In the genomic region with DNA sequence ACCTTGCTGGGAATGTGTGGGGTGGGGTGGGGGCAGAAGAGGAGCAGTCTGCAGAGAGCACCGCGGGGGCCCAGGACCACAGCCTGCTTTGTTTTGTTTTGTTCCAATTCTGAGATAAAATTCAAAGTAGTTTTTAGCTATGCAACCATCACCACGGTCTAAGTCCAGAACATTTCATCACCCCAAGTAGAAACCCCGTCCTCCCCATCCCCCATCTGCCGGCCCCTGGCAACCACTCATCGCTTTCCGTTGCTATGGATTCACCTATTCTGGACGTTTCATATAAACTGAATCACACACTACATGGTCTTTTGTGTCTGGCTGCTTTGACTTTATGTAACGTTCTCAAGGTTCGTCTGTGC, we compare ENCODE assay signal across 20 cellular contexts.
"Had no signal": no experiment of that assay in that cellular context is flagged by ENCODE, and none has a peak within 500 bp of the region (broad histone marks: within the 10 kb centered on the region; RNA-seq: fewer than 3 reads in every experiment).

No MANE protein-coding gene starts in this region.

- H3K9me3 Mint-ChIP-seq: activated naive CD8-positive, alpha-beta T cell treated with anti-CD3 and anti-CD28 coated beads for 36 hours; activated T-helper 1 cell treated with anti-CD3 and anti-CD28 coated beads, Interleukin-12 subunit alpha, Interleukin-12 subunit beta, Interleukin-2, Interleukin-4 antibody, amounts not matched to agents 30 ng/mL and 10 ng/mL and 1 ng/mL, durations not matched to agents 14 hours and 24 hours and 36 hours; central memory CD8-positive, alpha-beta T cell; naive B cell; stimulated activated memory B cell treated with anti-CD40 and anti-IgM and Interleukin-4, amounts not matched to agents 10 μg/mL and 1 μg/mL and 100 μg/mL, for 72 hours had no signal

- H3K36me3 Mint-ChIP-seq: activated naive CD8-positive, alpha-beta T cell treated with anti-CD3 and anti-CD28 coated beads for 36 hours; naive B cell had no signal

- H3K36me3 ChIP-seq: brain microvascular endothelial cell, neutrophil had no signal

- H3K4me3 Mint-ChIP-seq: activated naive CD8-positive, alpha-beta T cell treated with anti-CD3 and anti-CD28 coated beads for 36 hours; activated T-helper 1 cell treated with anti-CD3 and anti-CD28 coated beads, Interleukin-12 subunit alpha, Interleukin-12 subunit beta, Interleukin-2, Interleukin-4 antibody, amounts not matched to agents 30 ng/mL and 10 ng/mL and 1 ng/mL, durations not matched to agents 14 hours and 24 hours and 36 hours; central memory CD8-positive, alpha-beta T cell; stimulated activated memory B cell treated with anti-CD40 and anti-IgM and Interleukin-4, amounts not matched to agents 10 μg/mL and 1 μg/mL and 100 μg/mL, for 72 hours had no signal

- H3K27ac ChIP-seq: brain microvascular endothelial cell, coronary artery, neutrophil, VCaP had no signal

- H3K27me3 ChIP-seq: brain microvascular endothelial cell, neutrophil had no signal

- H3K4me1 Mint-ChIP-seq: activated naive CD8-positive, alpha-beta T cell treated with anti-CD3 and anti-CD28 coated beads for 36 hours; central memory CD8-positive, alpha-beta T cell; stimulated activated memory B cell treated with anti-CD40 and anti-IgM and Interleukin-4, amounts not matched to agents 10 μg/mL and 1 μg/mL and 100 μg/mL, for 72 hours had no signal

- H3K9me3 ChIP-seq: mucosa of descending colon, neutrophil had no signal

- H3K27me3 Mint-ChIP-seq: activated naive CD8-positive, alpha-beta T cell treated with anti-CD3 and anti-CD28 coated beads for 36 hours; central memory CD8-positive, alpha-beta T cell; naive B cell; stimulated activated memory B cell treated with anti-CD40 and anti-IgM and Interleukin-4, amounts not matched to agents 10 μg/mL and 1 μg/mL and 100 μg/mL, for 72 hours had no signal

- H3K4me3 ChIP-seq: coronary artery, mucosa of descending colon, smooth muscle cell had no signal

- ATAC-seq: left lobe of liver; sciatic nerve; stimulated activated memory B cell treated with anti-CD40 and anti-IgM and Interleukin-4, amounts not matched to agents 10 μg/mL and 1 μg/mL and 100 μg/mL, for 72 hours had no signal

- H3K27ac Mint-ChIP-seq: activated naive CD8-positive, alpha-beta T cell treated with anti-CD3 and anti-CD28 coated beads for 36 hours; activated T-helper 1 cell treated with anti-CD3 and anti-CD28 coated beads, Interleukin-12 subunit alpha, Interleukin-12 subunit beta, Interleukin-2, Interleukin-4 antibody, amounts not matched to agents 30 ng/mL and 10 ng/mL and 1 ng/mL, durations not matched to agents 14 hours and 24 hours and 36 hours; naive B cell; stimulated activated memory B cell treated with anti-CD40 and anti-IgM and Interleukin-4, amounts not matched to agents 10 μg/mL and 1 μg/mL and 100 μg/mL, for 72 hours had no signal

- H3K4me2 ChIP-seq: smooth muscle cell had no signal

- DNase-seq: activated CD4-positive, alpha-beta T cell treated with anti-CD3 and anti-CD28 coated beads, Interleukin-2, amount 50 U/mL, for 4 hours; activated naive CD8-positive, alpha-beta T cell treated with anti-CD3 and anti-CD28 coated beads for 36 hours; amniotic stem cell; brain microvascular endothelial cell; erythroblast; foreskin melanocyte; head of caudate nucleus; mucosa of descending colon; naive B cell; stimulated activated CD4-positive, alpha-beta T cell treated with anti-CD3 and anti-CD28 coated beads, Interleukin-4, amount 100 ng/mL, for 24 hours; T-helper 2 cell had no signal
